ENCODE assay signal across 5 cellular contexts in the genomic region with DNA sequence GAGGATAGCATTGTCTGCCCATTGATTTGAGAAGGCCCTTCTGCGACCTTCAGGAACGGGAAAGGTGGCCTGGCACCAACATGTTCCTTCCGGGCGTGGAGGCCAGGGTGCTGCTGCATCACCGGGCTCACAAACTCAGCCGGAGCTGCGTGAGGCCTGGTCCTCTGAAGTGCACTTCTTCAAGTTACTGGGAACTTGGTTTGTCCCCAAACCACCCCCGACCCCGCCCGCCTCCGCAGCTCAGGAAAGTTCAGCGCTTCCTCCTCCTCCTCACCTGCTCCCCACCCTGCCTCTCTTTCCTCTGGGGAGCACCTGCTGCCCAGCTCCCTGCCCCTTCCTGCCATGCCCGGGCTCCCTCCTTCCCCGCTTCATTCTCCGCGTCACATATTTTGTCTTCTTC.
"Had no signal": no experiment of that assay in that cellular context is flagged by ENCODE, and none has a peak within 500 bp of the region (broad histone marks: within the 10 kb centered on the region; RNA-seq: fewer than 3 reads in every experiment).

No MANE protein-coding gene starts in this region.

- H3K4me3 ChIP-seq: K562 had no signal

- H3K9me3 Mint-ChIP-seq: IgD-negative memory B cell had no signal

- ATAC-seq: HepG2, K562 had no signal

- H3K4me3 Mint-ChIP-seq: IgD-negative memory B cell had no signal

- H3K27ac Mint-ChIP-seq: IgD-negative memory B cell had no signal

- DNase-seq: IMR-90 had no signal

- H3K27ac ChIP-seq: HL-60 had no signal
